Comparison of ENCODE assay signal across 2 cellular contexts in genomic region chr16:8644513-8645140, GRCh38.
TF ChIP-seq lines count a peak whose summit lies in the region.

No MANE protein-coding gene starts in this region.

TF ChIP-seq in A549, 52 proteins besides CTCF, POLR2A, EP300 and RAD21:
- TF ChIP-seq KDM5A (IDR thresholded peaks at IDR 0.05) (no peak), NPAS2 (CRISPR knock-in tag; IDR thresholded peaks at IDR 0.05; ENCODE audit: borderline replicate concordance) (no peak), HOXB5 (CRISPR knock-in tag; IDR thresholded peaks at IDR 0.05) (no peak), CEBPB (IDR thresholded peaks at IDR 0.05) (no peak), ESRRA (IDR thresholded peaks at IDR 0.05; ENCODE audit: borderline replicate concordance, low read length) (no peak)

TF ChIP-seq in HepG2, 621 proteins besides CTCF, POLR2A, EP300 and RAD21:
- TF ChIP-seq ZBTB4 (CRISPR knock-in tag; IDR thresholded peaks at IDR 0.05; ENCODE audit: borderline replicate concordance), result peak; percentile 53; the same call in 1 of the 2 replicates
- no peak for TF ChIP-seq RERE (CRISPR knock-in tag; IDR thresholded peaks at IDR 0.05; ENCODE audit: low read depth)
- no peak for TF ChIP-seq ZNF510 (CRISPR knock-in tag; IDR thresholded peaks at IDR 0.05; ENCODE audit: low read depth)
